In the genomic region with DNA sequence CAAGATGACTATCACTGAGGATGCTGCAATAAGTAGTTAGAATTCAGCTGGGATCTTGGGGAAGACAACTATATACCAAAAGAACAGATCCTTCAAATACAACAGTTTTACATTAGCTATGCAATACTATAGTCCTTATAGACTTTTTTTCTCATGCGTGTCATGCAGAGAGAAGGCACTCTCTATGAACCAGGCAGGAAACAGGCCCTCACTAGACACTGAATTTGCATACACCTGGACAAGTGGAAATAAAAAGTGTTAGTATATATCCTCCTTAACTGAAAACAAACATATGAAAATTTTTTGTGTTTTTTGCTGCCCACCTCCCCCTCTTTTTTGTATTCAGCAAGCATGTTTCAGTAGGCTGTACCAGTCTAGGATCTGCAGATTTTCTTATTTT, we compare ENCODE assay signal across 11 cellular contexts. TPM values are rescaled to one million over a fixed set of nuclear protein-coding genes. Genes with fewer than 3 reads are reported as not detected.
DNase-seq lines count a peak whose midpoint lies in the region; ATAC-seq, FAIRE-seq and TF ChIP-seq lines count a peak whose summit lies in the region.
"Had no signal": no experiment of that assay in that cellular context is flagged by ENCODE, and none has a peak within 500 bp of the region (broad histone marks: within the 10 kb centered on the region; RNA-seq: fewer than 3 reads in every experiment).

No MANE protein-coding gene starts in this region.

- intact Hi-C loops in activated CD8-positive, alpha-beta T cell treated with anti-CD3 and anti-CD28 coated beads for 36 hours (cut with micrococcal nuclease): no loop called here

- no peak overlapping the region for H3K27ac ChIP-seq in small intestine (ENCODE audit: low read depth in 1 of 2, low read length in 1 of 2)
- H3K27ac ChIP-seq: PC-9 had no signal

- no peaks in the 10 kb centered on the region for H3K27me3 Mint-ChIP-seq in activated CD8-positive, alpha-beta T cell treated with anti-CD3 and anti-CD28 coated beads for 36 hours

- TF ChIP-seq CTCF in activated CD8-positive, alpha-beta T cell treated with anti-CD3 and anti-CD28 coated beads for 36 hours (IDR thresholded peaks at IDR 0.05): no peak

- no peak for FAIRE-seq in small intestine (lab: Jason Lieb, UNC)
- FAIRE-seq: keratinocyte had no signal

- no peaks in the 10 kb centered on the region for H3K9me3 Mint-ChIP-seq in stimulated activated effector memory CD8-positive, alpha-beta T cell treated with anti-CD3 and anti-CD28 coated beads, Interleukin-12 subunit alpha, Interleukin-12 subunit beta, amount 100 ng/mL, for 72 hours
- no peaks in the 10 kb centered on the region for H3K9me3 Mint-ChIP-seq in activated CD8-positive, alpha-beta T cell treated with anti-CD3 and anti-CD28 coated beads for 36 hours

- CTCF ChIA-PET in activated CD8-positive, alpha-beta T cell treated with anti-CD3 and anti-CD28 coated beads for 36 hours (lab: Charles Lee): interaction anchor here (0.6 to 1.5 kb wide), 3 partner anchors 10 to 185 kb away, joined by 3 to 4 read pairs (median 4); no protein-coding TSS in a partner anchor

- peak; percentile 94 for ATAC-seq in GM18868 (IDR thresholded peaks at IDR 0.05; ENCODE audit: unreplicated experiment)
- peak; percentile 97 for ATAC-seq in GM21825 (IDR thresholded peaks at IDR 0.05; ENCODE audit: unreplicated experiment)
- peak; percentile 97 for ATAC-seq in HG03432 (IDR thresholded peaks at IDR 0.05; ENCODE audit: unreplicated experiment)
- no peak for ATAC-seq in stimulated activated effector memory CD8-positive, alpha-beta T cell treated with anti-CD3 and anti-CD28 coated beads, Interleukin-12 subunit alpha, Interleukin-12 subunit beta, amount 100 ng/mL, for 72 hours
- no peak for ATAC-seq in activated CD8-positive, alpha-beta T cell treated with anti-CD3 and anti-CD28 coated beads for 36 hours
- ATAC-seq: activated CD4-positive, CD25-positive, alpha-beta regulatory T cell treated with anti-CD3 and anti-CD28 coated beads, Interleukin-2, amount 50 U/mL, for 24 hours had no signal

- H3K9me3 ChIP-seq in small intestine (ENCODE audit: control insufficient read depth, low read depth): no peaks in the 10 kb centered on the region

- H3K4me1 ChIP-seq in small intestine (ENCODE audit: control insufficient read depth in 2 of 2, insufficient read depth in 1 of 2, low read depth in 1 of 2, low read length in 1 of 2): no peaks in the 10 kb centered on the region

- no peak overlapping the region for H3K4me3 Mint-ChIP-seq in stimulated activated effector memory CD8-positive, alpha-beta T cell treated with anti-CD3 and anti-CD28 coated beads, Interleukin-12 subunit alpha, Interleukin-12 subunit beta, amount 100 ng/mL, for 72 hours
- no peak overlapping the region for H3K4me3 Mint-ChIP-seq in activated CD8-positive, alpha-beta T cell treated with anti-CD3 and anti-CD28 coated beads for 36 hours

- no peaks in the 10 kb centered on the region for H3K27me3 ChIP-seq in small intestine (ENCODE audit: control insufficient read depth in 2 of 2, insufficient read depth in 2 of 2, low read length in 2 of 2)

- H3K4me3 ChIP-seq in small intestine (ENCODE audit: low read depth in 1 of 2, low read length in 2 of 2): no peak overlapping the region
- H3K4me3 ChIP-seq: PC-9 had no signal

- H3K36me3 Mint-ChIP-seq in stimulated activated effector memory CD8-positive, alpha-beta T cell treated with anti-CD3 and anti-CD28 coated beads, Interleukin-12 subunit alpha, Interleukin-12 subunit beta, amount 100 ng/mL, for 72 hours: peaks cover 92% of the 10 kb centered on the region
- H3K36me3 Mint-ChIP-seq in activated CD8-positive, alpha-beta T cell treated with anti-CD3 and anti-CD28 coated beads for 36 hours (ENCODE audit: low read depth): peaks cover 42% of the 10 kb centered on the region

- no peak for DNase-seq in stimulated activated effector memory CD8-positive, alpha-beta T cell treated with anti-CD3 and anti-CD28 coated beads, Interleukin-12 subunit alpha, Interleukin-12 subunit beta, amount 100 ng/mL, for 72 hours (ENCODE audit: low spot score in 2 of 2)
- DNase-seq in small intestine (no peak), COR-L47 (lab: John Stamatoyannopoulos, UW) (no peak)
- no peak for DNase-seq in activated CD8-positive, alpha-beta T cell treated with anti-CD3 and anti-CD28 coated beads for 36 hours
- DNase-seq: amniotic stem cell, PC-9 had no signal

- peaks cover 11 to 23% of the 10 kb centered on the region in 2 donors for H3K36me3 ChIP-seq in small intestine (ENCODE audit: control insufficient read depth in 2 of 2, insufficient read depth in 2 of 2, low read length in 2 of 2)

- POLR2A ChIA-PET in activated CD8-positive, alpha-beta T cell treated with anti-CD3 and anti-CD28 coated beads for 36 hours (lab: Charles Lee): no interaction called here

- no peaks in the 10 kb centered on the region for H3K4me1 Mint-ChIP-seq in stimulated activated effector memory CD8-positive, alpha-beta T cell treated with anti-CD3 and anti-CD28 coated beads, Interleukin-12 subunit alpha, Interleukin-12 subunit beta, amount 100 ng/mL, for 72 hours
- peaks cover 10% of the 10 kb centered on the region for H3K4me1 Mint-ChIP-seq in activated CD8-positive, alpha-beta T cell treated with anti-CD3 and anti-CD28 coated beads for 36 hours (ENCODE audit: low read depth)

- H3K27ac Mint-ChIP-seq in stimulated activated effector memory CD8-positive, alpha-beta T cell treated with anti-CD3 and anti-CD28 coated beads, Interleukin-12 subunit alpha, Interleukin-12 subunit beta, amount 100 ng/mL, for 72 hours: peak overlapping the region; percentile 78
- H3K27ac Mint-ChIP-seq in activated CD8-positive, alpha-beta T cell treated with anti-CD3 and anti-CD28 coated beads for 36 hours: no peak overlapping the region

- WGBS in small intestine, 3 donors: 83 to 100% (median 97%) methylated on average over 1 of the region's 1 CpG

RNA-seq across cellular contexts. Expression of gene TMCO1, which starts 29.9 kb away (rescaled TPM):
- polyA plus RNA-seq in small intestine: 100 to 1,000 TPM in 1 of 3 donors, 10 to 100 TPM in 2; 68.7 to 143 (median 87.5) TPM
- 10 to 100 TPM; 57.9 to 60.8 TPM for total RNA-seq in activated CD8-positive, alpha-beta T cell treated with anti-CD3 and anti-CD28 coated beads for 36 hours

RNA-seq across cellular contexts. Expression of gene ALDH9A1, which starts 40.4 kb away (rescaled TPM):
- polyA plus RNA-seq in small intestine: 10 to 100 TPM; 53.0 to 65.1 (median 55.6) TPM
- 10 to 100 TPM; 25.6 to 28.2 TPM for total RNA-seq in activated CD8-positive, alpha-beta T cell treated with anti-CD3 and anti-CD28 coated beads for 36 hours

Comparison
In these comparisons a context has a peak if more than half of its experiments do, and no peak if none do; other contexts are left out.
1. ATAC-seq: peak in GM18868 (single experiment), GM21825 (single experiment) and HG03432 (single experiment); none in stimulated activated effector memory CD8-positive, alpha-beta T cell treated with anti-CD3 and anti-CD28 coated beads, Interleukin-12 subunit alpha, Interleukin-12 subunit beta, amount 100 ng/mL, for 72 hours (single experiment) and activated CD8-positive, alpha-beta T cell treated with anti-CD3 and anti-CD28 coated beads for 36 hours (single experiment).